In the genomic region with DNA sequence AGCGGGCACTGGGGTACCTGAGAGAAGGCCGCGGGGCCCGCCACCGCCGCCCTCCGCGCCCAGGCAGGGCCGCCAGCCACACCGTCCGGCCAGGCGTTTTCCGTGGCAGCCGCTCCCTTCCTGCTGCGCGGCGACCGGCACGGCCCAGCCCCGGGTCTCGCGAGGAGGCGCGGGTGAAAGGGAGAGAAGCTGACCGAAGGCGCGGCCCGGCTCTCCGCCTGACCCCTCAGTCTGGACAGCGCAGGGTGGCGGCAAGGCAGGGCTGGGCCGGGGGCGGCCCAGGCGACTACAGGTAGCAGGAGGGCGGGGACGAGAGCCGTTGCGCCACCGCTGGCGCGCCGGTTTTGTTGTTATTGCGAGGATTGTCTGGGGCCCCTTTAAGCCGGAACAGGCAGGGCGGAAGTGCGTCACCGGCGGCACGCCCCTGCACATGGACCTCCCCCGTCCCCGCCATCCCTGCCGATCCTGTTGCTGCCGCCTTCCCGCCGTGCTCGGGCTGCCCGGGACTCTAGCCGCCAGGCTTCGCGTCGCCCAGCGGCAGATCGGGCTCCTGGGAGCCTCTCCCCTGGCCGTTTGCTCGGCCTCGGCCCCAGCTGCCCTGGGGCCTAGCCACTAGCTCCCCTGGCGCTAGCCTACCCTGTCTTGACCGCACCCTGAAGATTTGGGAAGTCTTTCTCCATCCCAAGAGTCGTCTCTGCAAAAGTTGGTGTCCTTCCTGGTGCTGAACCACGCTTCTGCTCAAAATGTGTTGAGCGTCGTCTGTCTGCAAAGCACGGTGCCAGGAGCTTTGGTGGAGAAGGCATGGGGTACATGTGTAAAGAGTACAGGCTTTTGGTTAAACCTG, we compare ENCODE assay signal across 8 cellular contexts. TPM values are rescaled to one million over a fixed set of nuclear protein-coding genes. Genes with fewer than 3 reads are reported as not detected.
A peak's percentile ranks its signal among the peaks of the same experiment; 100 is the strongest.
DNase-seq lines count a peak whose midpoint lies in the region; ATAC-seq and TF ChIP-seq lines count a peak whose summit lies in the region.

A gene with protein sequence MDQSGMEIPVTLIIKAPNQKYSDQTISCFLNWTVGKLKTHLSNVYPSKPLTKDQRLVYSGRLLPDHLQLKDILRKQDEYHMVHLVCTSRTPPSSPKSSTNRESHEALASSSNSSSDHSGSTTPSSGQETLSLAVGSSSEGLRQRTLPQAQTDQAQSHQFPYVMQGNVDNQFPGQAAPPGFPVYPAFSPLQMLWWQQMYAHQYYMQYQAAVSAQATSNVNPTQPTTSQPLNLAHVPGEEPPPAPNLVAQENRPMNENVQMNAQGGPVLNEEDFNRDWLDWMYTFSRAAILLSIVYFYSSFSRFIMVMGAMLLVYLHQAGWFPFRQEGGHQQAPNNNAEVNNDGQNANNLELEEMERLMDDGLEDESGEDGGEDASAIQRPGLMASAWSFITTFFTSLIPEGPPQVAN (minus strand): TSS at position 352 of the 844 bp plus-strand sequence. CDS start 805 bp downstream, outside the sequence.

- under 1% methylated on average over 52 of the region's 73 CpGs for WGBS in SK-N-SH (ENCODE audit: low lambda C conversion rate)

- H3K4me3 ChIP-seq in SK-N-SH (ENCODE audit: low read depth in 2 of 2, low read length in 1 of 2): peak within 1 kb of the TSS; percentile 92 to 100

- no peaks in the 10 kb centered on the region for H3K9me3 ChIP-seq in SK-N-SH

- no peaks in the 10 kb centered on the region for H3K27me3 ChIP-seq in SK-N-SH (ENCODE audit: insufficient read depth)

- POLR2A ChIA-PET in GM10248 (lab: Yijun Ruan, JAX) (interaction anchor here (0.6 to 1.2 kb wide), 5 partner anchors 15 to 120 kb away, joined by 3 to 4 read pairs (median 3); partner anchors contain the start of gene SEPTIN7), SK-N-SH (lab: Yijun Ruan, JAX) (interaction anchor here (0.6 to 3.1 kb wide), 7 partner anchors 9 to 606 kb away, joined by 3 to 27 read pairs (median 4); partner anchors contain the start of gene SEPTIN7)

- H3F3A ChIP-seq in SK-N-SH (replicated peaks; ENCODE audit: insufficient read depth): peaks cover 4% of the 10 kb centered on the region

- H3K4me1 ChIP-seq in SK-N-SH (ENCODE audit: control insufficient read depth in 1 of 2, insufficient read depth in 2 of 2, low read depth in 1 of 2, low read length in 1 of 2): peaks cover 14 to 37% of the 10 kb centered on the region in 2 experiments; a peak in 3 of 4 replicates

- TF ChIP-seq EP300 in SK-N-SH (IDR thresholded peaks at IDR 0.05; ENCODE audit: borderline replicate concordance in 1 of 2, low read depth in 1 of 2, low read length in 1 of 2): no peak

- peak; percentile 1 for TF ChIP-seq CTCF in GM10248 (IDR thresholded peaks at IDR 0.05; ENCODE audit: control extremely low read depth, extremely low read depth, low read depth, missing control alignments)
- no peak for TF ChIP-seq CTCF in SK-N-SH (IDR thresholded peaks at IDR 0.05)

- H3K9ac ChIP-seq in SK-N-SH: peak within 1 kb of the TSS; percentile 96

- H3K4me2 ChIP-seq in SK-N-SH: peak within 1 kb of the TSS; percentile 98

- H2AFZ ChIP-seq in SK-N-SH (ENCODE audit: low read depth): peak within 1 kb of the TSS; percentile 99

- CTCF ChIA-PET in GM10248 (lab: Yijun Ruan, JAX): interaction anchor here (0.8 to 28.5 kb wide), 15 partner anchors 8 to 212 kb away, joined by 3 to 334 read pairs (median 5); partner anchors contain the start of gene SEPTIN7
- CTCF ChIA-PET in SK-N-SH (lab: Yijun Ruan, JAX): interaction anchor here (0.6 to 8.6 kb wide), 10 partner anchors 9 to 290 kb away, joined by 3 to 104 read pairs (median 6); partner anchors contain the start of gene SEPTIN7

- DNase-seq in GM10248 (ENCODE audit: extremely low spot score) (peak; percentile 95), NCI-H1092 (lab: John Stamatoyannopoulos, UW) (peak; percentile 85), SK-N-SH (peak; percentile 99), germinal center (ENCODE audit: low spot score) (peak; percentile 92), non-pigmented ciliary epithelial cell (ENCODE audit: low read depth) (peak; percentile 55), substantia nigra (lab: John Stamatoyannopoulos, UW) (peak; percentile 52 to 97 (median 90))
- peak; percentile 91 for DNase-seq in activated naive CD4-positive, alpha-beta T cell treated with anti-CD3 and anti-CD28 coated beads, Interleukin-2, amount 50 U/mL, for 16 hours

- H4K20me1 ChIP-seq in SK-N-SH (ENCODE audit: insufficient read depth): peaks cover 7% of the 10 kb centered on the region; the same call in 1 of the 2 replicates

- H3K27ac ChIP-seq in SK-N-SH (ENCODE audit: low read depth in 2 of 2, low read length in 1 of 2) (peak within 1 kb of the TSS; percentile 87 to 89), substantia nigra (ENCODE audit: low read depth, low read length, poor library complexity, severe bottlenecking) (peak within 1 kb of the TSS; percentile 88)

- peaks cover 15 to 35% of the 10 kb centered on the region in 2 experiments for H3K36me3 ChIP-seq in SK-N-SH (replicated peaks in 1 of 2; ENCODE audit: control insufficient read depth in 1 of 2, insufficient read depth in 2 of 2, low read length in 1 of 2)

- H3K9me2 ChIP-seq in SK-N-SH: no peaks in the 10 kb centered on the region

- peak; percentile 91 for ATAC-seq in HG02610 (IDR thresholded peaks at IDR 0.05; ENCODE audit: unreplicated experiment)

- no peak for TF ChIP-seq RAD21 in SK-N-SH (IDR thresholded peaks at IDR 0.05; ENCODE audit: low read length)

- H3K79me2 ChIP-seq in SK-N-SH (ENCODE audit: insufficient read depth): peaks cover 57% of the 10 kb centered on the region

TF ChIP-seq in SK-N-SH, 30 proteins besides CTCF, POLR2A, EP300 and RAD21 (continues in another document):
- TF ChIP-seq FOXJ3 (CRISPR knock-in tag; IDR thresholded peaks at IDR 0.05) (no peak; the same call in 1 of the 2 replicates), YY1 (IDR thresholded peaks at IDR 0.05; ENCODE audit: low read depth) (no peak), GABPA (IDR thresholded peaks at IDR 0.05; ENCODE audit: low read depth) (peak; percentile 87), SMC3 (IDR thresholded peaks at IDR 0.05; ENCODE audit: low read depth, low read length) (no peak; the same call in 1 of the 2 replicates), FOSL2 (IDR thresholded peaks at IDR 0.05; ENCODE audit: borderline replicate concordance, low read depth) (no peak), GATA2 (CRISPR knock-in tag; IDR thresholded peaks at IDR 0.05) (no peak), POLR2AphosphoS5 (IDR thresholded peaks at IDR 0.05; ENCODE audit: low read depth, low read length) (peak; percentile 94), NFIC (IDR thresholded peaks at IDR 0.05; ENCODE audit: borderline replicate concordance) (no peak), MXI1 (IDR thresholded peaks at IDR 0.05; ENCODE audit: low read depth, low read length) (peak; percentile 94), REST (IDR thresholded peaks at IDR 0.05; ENCODE audit: low read depth, low read length) (no peak; the same call in 1 of the 2 replicates), ELF1 (IDR thresholded peaks at IDR 0.05) (peak; percentile 75), RCOR1 (IDR thresholded peaks at IDR 0.05; ENCODE audit: low read length) (peak; percentile 34), MEF2A (IDR thresholded peaks at IDR 0.05; ENCODE audit: borderline replicate concordance, low read depth) (no peak), SIN3A (IDR thresholded peaks at IDR 0.05; ENCODE audit: borderline replicate concordance, low read depth, low read length) (peak; percentile 95), ZBTB33 (IDR thresholded peaks at IDR 0.05; ENCODE audit: borderline replicate concordance, low read depth) (peak; percentile 95), EZH2phosphoT487 (IDR thresholded peaks at IDR 0.05; ENCODE audit: borderline replicate concordance, low read depth) (no peak)

RNA-seq across cellular contexts. Expression of the gene that starts here (rescaled TPM):
- 39.2 and 48.3 TPM in 2 replicates for polyA plus RNA-seq in SK-N-SH (2012; rRNA removed)
- polyA plus RNA-seq in SK-N-SH (2012; cell fraction: cytosol; rRNA removed): 32.4 and 42.3 TPM in 2 replicates
- 17.4 and 26.3 TPM in 2 replicates for polyA plus RNA-seq in SK-N-SH (2012; cell fraction: nucleus; rRNA removed)

Comparison
In these comparisons a context has a peak if more than half of its experiments do, and no peak if none do; other contexts are left out.
1. Peak in every context shown above with its lines: DNase-seq, ATAC-seq, H3K4me3 ChIP-seq and H3K27ac ChIP-seq.